16 cellular contexts compared by ENCODE assay signal in the genomic region with DNA sequence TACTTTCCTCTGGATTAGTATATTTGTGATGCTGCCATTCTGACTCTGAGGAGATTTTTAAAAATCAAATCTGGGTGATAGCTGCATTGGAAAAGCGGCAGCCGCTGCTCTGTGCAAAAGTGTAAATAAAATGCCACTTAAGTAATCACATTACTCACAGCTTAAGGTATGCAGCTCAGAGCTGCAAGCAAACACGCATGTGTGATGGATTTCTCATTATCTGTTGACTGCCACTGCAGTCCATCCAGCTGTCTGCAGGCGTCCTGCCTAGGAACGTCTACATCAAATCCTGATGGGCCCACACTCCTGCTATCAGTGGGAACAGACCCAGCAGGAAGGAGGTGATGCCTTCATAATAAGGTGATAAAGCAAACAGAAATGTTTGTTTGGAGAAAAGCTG.
A peak's percentile ranks its signal among the peaks of the same experiment; 100 is the strongest.
DNase-seq lines count a peak whose midpoint lies in the region; ATAC-seq and TF ChIP-seq lines count a peak whose summit lies in the region.
"Had no signal": no experiment of that assay in that cellular context is flagged by ENCODE, and none has a peak within 500 bp of the region (broad histone marks: within the 10 kb centered on the region; RNA-seq: fewer than 3 reads in every experiment).

No MANE protein-coding gene starts in this region.

- H4K20me1 ChIP-seq in PC-3 (ENCODE audit: low read length) (no peaks in the 10 kb centered on the region), osteoblast (ENCODE audit: insufficient read depth, low read length) (peaks cover 54% of the 10 kb centered on the region)

- H3K79me2 ChIP-seq in PC-3 (ENCODE audit: low read length): no peaks in the 10 kb centered on the region
- peaks cover 6% of the 10 kb centered on the region for H3K79me2 ChIP-seq in osteoblast (ENCODE audit: insufficient read depth, low read length)

- H3K4me1 ChIP-seq in PC-3 (ENCODE audit: insufficient read depth, low read length) (peaks cover 30% of the 10 kb centered on the region), psoas muscle (no peaks in the 10 kb centered on the region), osteoblast (ENCODE audit: insufficient read depth, low read length) (no peaks in the 10 kb centered on the region)
- H3K4me1 ChIP-seq: Caco-2, right lobe of liver, uterus had no signal

- H2AFZ ChIP-seq in PC-3 (ENCODE audit: low read length): no peak overlapping the region
- H2AFZ ChIP-seq in osteoblast (ENCODE audit: low read length): no peak overlapping the region

- intact Hi-C loops in PC-3 (cut with micrococcal nuclease): loop anchor here (1.0 kb wide), 1 partner anchor 10 kb away; no protein-coding TSS in a partner anchor
- intact Hi-C loops in psoas muscle (cut with DNase I): no loop called here

- TF ChIP-seq CTCF in PC-3 (conservative IDR thresholded peaks at IDR 0.05; ENCODE audit: low read depth, low read length) (no peak), fibroblast of villous mesenchyme (IDR thresholded peaks at IDR 0.05; ENCODE audit: insufficient read depth, low read depth, low read length) (no peak), psoas muscle (IDR thresholded peaks at IDR 0.05) (no peak), osteoblast (IDR thresholded peaks at IDR 0.05; ENCODE audit: extremely low read depth, low read depth, low read length) (no peak)

- DNase-seq in NCI-H345 (lab: John Stamatoyannopoulos, UW): peak; percentile 44
- no peak for DNase-seq in NCI-H345 treated with DMSO at 0.1 percent for 48 hours (lab: John Stamatoyannopoulos, UW; ENCODE audit: unreplicated experiment)
- DNase-seq in PC-3: peak; percentile 59
- peak; percentile 48 for DNase-seq in fibroblast of villous mesenchyme (ENCODE audit: low read depth)
- DNase-seq in psoas muscle: no peak
- no peak for DNase-seq in NCI-H774 (lab: John Stamatoyannopoulos, UW)
- DNase-seq in osteoblast (ENCODE audit: insufficient read length, low spot score, missing footprints): no peak
- no peak for DNase-seq in T-helper 1 cell
- DNase-seq: activated CD4-positive, alpha-beta T cell treated with anti-CD3 and anti-CD28 coated beads for 48 hours; activated naive CD8-positive, alpha-beta T cell treated with anti-CD3 and anti-CD28 coated beads for 36 hours; Caco-2; NCI-H1048; nephron progenitor cell; right lobe of liver; stimulated activated naive CD4-positive, alpha-beta T cell; uterus had no signal

- H3F3A ChIP-seq in PC-3 (ENCODE audit: low read length, unreplicated experiment): no peaks in the 10 kb centered on the region

- H3K4me2 ChIP-seq in PC-3 (ENCODE audit: low read length): peak overlapping the region; percentile 34
- H3K4me2 ChIP-seq in osteoblast (ENCODE audit: insufficient read depth, low read length): no peak overlapping the region

- H3K27ac ChIP-seq in PC-3 (ENCODE audit: low read length) (no peak overlapping the region), psoas muscle (no peak overlapping the region), osteoblast (ENCODE audit: low read depth, low read length) (no peak overlapping the region)
- H3K27ac ChIP-seq: right lobe of liver, uterus had no signal

- H3K4me3 ChIP-seq in PC-3 (ENCODE audit: low read length) (no peak overlapping the region), fibroblast of villous mesenchyme (ENCODE audit: low read depth, low read length) (no peak overlapping the region), psoas muscle (no peak overlapping the region), osteoblast (ENCODE audit: insufficient read depth, low read length) (no peak overlapping the region)
- H3K4me3 ChIP-seq: right lobe of liver, uterus had no signal

- H3K9me2 ChIP-seq in PC-3 (replicated peaks; ENCODE audit: low read length): no peaks in the 10 kb centered on the region

- BruUV-seq in PC-3 (replicated peaks; lab: Mats Ljungman, UMichigan): no TSS peak

- H3K27me3 ChIP-seq in PC-3 (ENCODE audit: low read length) (no peaks in the 10 kb centered on the region), psoas muscle (ENCODE audit: insufficient read depth in 3 of 3, low read length in 2 of 3) (no peaks in the 10 kb centered on the region), osteoblast (ENCODE audit: insufficient read depth, low read length) (no peaks in the 10 kb centered on the region)
- H3K27me3 ChIP-seq: right lobe of liver, uterus had no signal

- CTCF ChIA-PET in PC-3 (lab: Charles Lee): no interaction called here

- POLR2A ChIA-PET in PC-3 (lab: Charles Lee; ENCODE audit: unreplicated experiment): interaction anchor here (0.7 kb wide), 1 partner anchor 10 kb away, joined by 4 read pairs; no protein-coding TSS in a partner anchor

- no peak overlapping the region for H3K9ac ChIP-seq in PC-3 (ENCODE audit: low read length)

- no peaks in the 10 kb centered on the region for H3K9me3 ChIP-seq in PC-3 (ENCODE audit: low read length)
- no peaks in the 10 kb centered on the region for H3K9me3 ChIP-seq in psoas muscle
- no peaks in the 10 kb centered on the region for H3K9me3 ChIP-seq in osteoblast (ENCODE audit: low read depth, low read length)
- H3K9me3 ChIP-seq: Caco-2, right lobe of liver, uterus had no signal

- 34 to 39% (median 38%) methylated on average over 5 of the region's 5 CpGs for WGBS in psoas muscle, 3 donors

- ATAC-seq in PC-3 (peak; percentile 90), psoas muscle (peak in 3 of 4 donors; percentile 41 to 72 (median 45))

- no peaks in the 10 kb centered on the region for H3K36me3 ChIP-seq in PC-3 (ENCODE audit: low read depth, low read length)
- H3K36me3 ChIP-seq in psoas muscle (ENCODE audit: insufficient read depth in 1 of 2, low read depth in 1 of 2): no peaks in the 10 kb centered on the region
- no peaks in the 10 kb centered on the region for H3K36me3 ChIP-seq in osteoblast (ENCODE audit: insufficient read depth, low read length)
- H3K36me3 ChIP-seq: right lobe of liver, uterus had no signal

Comparison
In these comparisons a context has a peak if more than half of its experiments do, and no peak if none do; other contexts are left out.
1. DNase-seq: peak in NCI-H345 (single experiment), PC-3 (single experiment) and fibroblast of villous mesenchyme (single experiment); none in NCI-H345 treated with DMSO at 0.1 percent for 48 hours (single experiment), psoas muscle (0 of 2), NCI-H774 (single experiment), osteoblast (single experiment) and T-helper 1 cell (0 of 5).